Comparison of ENCODE assay signal across 34 cellular contexts in the genomic region with DNA sequence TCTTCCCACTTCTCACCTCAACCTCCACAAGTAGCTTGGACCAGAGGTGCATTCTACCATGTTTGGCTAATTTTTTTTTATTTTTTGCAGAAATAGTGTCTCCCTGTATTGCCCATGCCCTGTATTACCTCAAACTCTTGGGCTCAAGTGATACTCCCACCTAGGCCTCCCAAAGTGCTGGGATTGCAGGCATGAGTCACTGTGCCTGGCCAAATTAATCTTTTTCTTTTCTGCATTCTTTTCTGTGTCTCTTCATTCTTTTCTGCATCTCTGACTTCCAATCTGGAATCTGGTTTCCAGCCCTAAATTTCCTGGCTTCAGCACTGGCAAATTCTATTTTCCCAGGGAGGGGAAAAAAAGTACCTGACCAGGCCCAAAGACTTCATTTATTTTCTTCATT. TPM values are rescaled to one million over a fixed set of nuclear protein-coding genes. Genes with fewer than 3 reads are reported as not detected.
"Had no signal": no experiment of that assay in that cellular context is flagged by ENCODE, and none has a peak within 500 bp of the region (broad histone marks: within the 10 kb centered on the region; RNA-seq: fewer than 3 reads in every experiment).

No MANE protein-coding gene starts in this region.

- ATAC-seq: activated CD8-positive, alpha-beta memory T cell treated with anti-CD3 and anti-CD28 coated beads, Interleukin-2, amount 10 ng/mL, durations not matched to agents 7 days and 5 days; Panc1 had no signal

- DNase-seq: activated B cell treated with CpG ODN at 0.5 μM for 24 hours; activated CD4-positive, alpha-beta memory T cell treated with anti-CD3 and anti-CD28 coated beads, Interleukin-2, amount 10 ng/mL, durations not matched to agents 7 days and 5 days; activated CD4-positive, alpha-beta T cell treated with anti-CD3 and anti-CD28 coated beads for 1 hour; activated CD4-positive, alpha-beta T cell treated with anti-CD3 and anti-CD28 coated beads for 48 hours; activated CD8-positive, alpha-beta memory T cell treated with anti-CD3 and anti-CD28 coated beads for 24 hours; activated CD8-positive, alpha-beta memory T cell treated with anti-CD3 and anti-CD28 coated beads, Interleukin-2, amount 10 ng/mL, durations not matched to agents 7 days and 5 days; activated CD8-positive, alpha-beta memory T cell treated with anti-CD3 and anti-CD28 coated beads, Interleukin-2, amount 50 U/mL, for 48 hours; activated gamma-delta T cell; activated naive CD4-positive, alpha-beta T cell treated with Interleukin-2 at 50 U/mL for 16 hours; activated naive CD8-positive, alpha-beta T cell treated with anti-CD3 and anti-CD28 coated beads, Interleukin-2, amount 10 ng/mL, durations not matched to agents 7 days and 5 days; activated T-cell treated with anti-CD3 and anti-CD28 coated beads, Interleukin-2, amount 50 U/mL, for 1 hour; brain microvascular endothelial cell; Kasumi-1; KG1; NCI-H1092 treated with DMSO at 0.1 percent for 48 hours; NCI-H1417; NCI-H187 treated with DMSO at 0.1 percent for 48 hours; NCI-H2081; NCI-H345; NCI-H524 treated with DMSO at 0.1 percent for 48 hours; RPMI8226; SHP77 treated with DMSO at 0.1 percent for 48 hours; SW 1271; T-helper 1 cell; T-helper 2 cell; T-helper 9 cell had no signal

- H3K27ac ChIP-seq: brain microvascular endothelial cell, cardiac muscle cell, SJSA1, VCaP had no signal

- H3K4me3 ChIP-seq: cardiac muscle cell, SJSA1 had no signal

- H3K9me3 ChIP-seq: SJSA1 had no signal

- H3K27ac Mint-ChIP-seq: activated B cell treated with CpG ODN at 0.5 μM for 24 hours; activated CD4-positive, alpha-beta memory T cell treated with anti-CD3 and anti-CD28 coated beads, Interleukin-2, amount 10 ng/mL, durations not matched to agents 7 days and 5 days; activated CD8-positive, alpha-beta memory T cell treated with anti-CD3 and anti-CD28 coated beads, Interleukin-2, amount 10 ng/mL, durations not matched to agents 7 days and 5 days; activated naive CD4-positive, alpha-beta T cell treated with anti-CD3 and anti-CD28 coated beads, Interleukin-2, amount 50 U/mL, for 24 hours; activated naive CD8-positive, alpha-beta T cell treated with anti-CD3 and anti-CD28 coated beads, Interleukin-2, amount 10 ng/mL, durations not matched to agents 7 days and 5 days; activated T-helper 2 cell treated with anti-CD3 and anti-CD28 coated beads, Interferon-gamma antibody, Interleukin-2, Interleukin-4, amounts not matched to agents 10 μg/mL and 5 μg/mL and 100 μg/mL, durations not matched to agents 14 hours and 24 hours and 36 hours had no signal

- H3K27me3 ChIP-seq: brain microvascular endothelial cell, cardiac muscle cell, SJSA1 had no signal

- H3K36me3 Mint-ChIP-seq: activated CD8-positive, alpha-beta memory T cell treated with anti-CD3 and anti-CD28 coated beads, Interleukin-2, amount 10 ng/mL, durations not matched to agents 7 days and 5 days; activated naive CD8-positive, alpha-beta T cell treated with anti-CD3 and anti-CD28 coated beads, Interleukin-2, amount 10 ng/mL, durations not matched to agents 7 days and 5 days had no signal

- H3K4me1 Mint-ChIP-seq: activated B cell treated with CpG ODN at 0.5 μM for 24 hours; activated CD4-positive, alpha-beta memory T cell treated with anti-CD3 and anti-CD28 coated beads, Interleukin-2, amount 10 ng/mL, durations not matched to agents 7 days and 5 days; activated CD8-positive, alpha-beta memory T cell treated with anti-CD3 and anti-CD28 coated beads, Interleukin-2, amount 10 ng/mL, durations not matched to agents 7 days and 5 days; activated naive CD4-positive, alpha-beta T cell treated with anti-CD3 and anti-CD28 coated beads, Interleukin-2, amount 50 U/mL, for 24 hours; activated naive CD8-positive, alpha-beta T cell treated with anti-CD3 and anti-CD28 coated beads, Interleukin-2, amount 10 ng/mL, durations not matched to agents 7 days and 5 days; central memory CD8-positive, alpha-beta T cell had no signal

- H3K9me3 Mint-ChIP-seq: activated CD4-positive, alpha-beta memory T cell treated with anti-CD3 and anti-CD28 coated beads, Interleukin-2, amount 10 ng/mL, durations not matched to agents 7 days and 5 days; activated T-helper 2 cell treated with anti-CD3 and anti-CD28 coated beads, Interferon-gamma antibody, Interleukin-2, Interleukin-4, amounts not matched to agents 10 μg/mL and 5 μg/mL and 100 μg/mL, durations not matched to agents 14 hours and 24 hours and 36 hours had no signal

- H3K4me1 ChIP-seq: SJSA1 had no signal

- H3K4me3 Mint-ChIP-seq: activated B cell treated with CpG ODN at 0.5 μM for 24 hours; activated CD4-positive, alpha-beta memory T cell treated with anti-CD3 and anti-CD28 coated beads, Interleukin-2, amount 10 ng/mL, durations not matched to agents 7 days and 5 days; activated CD8-positive, alpha-beta memory T cell treated with anti-CD3 and anti-CD28 coated beads, Interleukin-2, amount 10 ng/mL, durations not matched to agents 7 days and 5 days; activated naive CD4-positive, alpha-beta T cell treated with anti-CD3 and anti-CD28 coated beads, Interleukin-2, amount 50 U/mL, for 24 hours; activated naive CD8-positive, alpha-beta T cell treated with anti-CD3 and anti-CD28 coated beads, Interleukin-2, amount 10 ng/mL, durations not matched to agents 7 days and 5 days; central memory CD8-positive, alpha-beta T cell had no signal

- H3K36me3 ChIP-seq: brain microvascular endothelial cell, cardiac muscle cell, SJSA1 had no signal

RNA-seq across cellular contexts. Expression of gene TACSTD2, which starts 31.2 kb away (rescaled TPM):
- total RNA-seq: activated B cell treated with CpG ODN at 0.5 μM for 24 hours; activated CD4-positive, alpha-beta memory T cell treated with anti-CD3 and anti-CD28 coated beads, Interleukin-2, amount 10 ng/mL, durations not matched to agents 7 days and 5 days; activated CD8-positive, alpha-beta memory T cell treated with anti-CD3 and anti-CD28 coated beads, Interleukin-2, amount 10 ng/mL, durations not matched to agents 7 days and 5 days; activated naive CD8-positive, alpha-beta T cell treated with anti-CD3 and anti-CD28 coated beads, Interleukin-2, amount 10 ng/mL, durations not matched to agents 7 days and 5 days; cardiac muscle cell; NCI-H460; SJSA1 had no signal
